In genomic region chr1:241778117-241778516, GRCh38 we compare ENCODE assay signal across 27 cellular contexts.
"Had no signal": no experiment of that assay in that cellular context is flagged by ENCODE, and none has a peak within 500 bp of the region (broad histone marks: within the 10 kb centered on the region; RNA-seq: fewer than 3 reads in every experiment).

No MANE protein-coding gene starts in this region.

- ATAC-seq: stimulated activated effector memory CD8-positive, alpha-beta T cell treated with anti-CD3 and anti-CD28 coated beads, Interleukin-12 subunit alpha, Interleukin-12 subunit beta, amount 100 ng/mL, for 72 hours; stimulated activated memory B cell treated with anti-CD40 and anti-IgM and Interleukin-4, amounts not matched to agents 10 μg/mL and 1 μg/mL and 100 μg/mL, for 72 hours; stimulated activated naive B cell treated with anti-CD40 and anti-IgM and Interleukin-4, amounts not matched to agents 10 μg/mL and 1 μg/mL and 100 μg/mL, for 72 hours; stimulated activated naive CD8-positive, alpha-beta T cell treated with anti-CD3 and anti-CD28 coated beads, Interleukin-15, amount 100 ng/mL, for 72 hours; stimulated activated naive CD8-positive, alpha-beta T cell treated with anti-CD3 and anti-CD28 coated beads, Interleukin-15, Interleukin-2, amounts not matched to agents 100 U/mL and 50 U/mL, for 24 hours; upper lobe of right lung had no signal

- H3K27me3 ChIP-seq: stomach, suprapubic skin, testis, thyroid gland, tibial artery, tibial nerve, transverse colon, upper lobe of left lung, upper lobe of right lung, uterus, vagina had no signal

- H3K4me1 ChIP-seq: stomach, suprapubic skin, thyroid gland, transverse colon, upper lobe of left lung, upper lobe of right lung, uterus, vagina had no signal

- DNase-seq: stimulated activated CD4-positive, alpha-beta T cell treated with anti-CD3 and anti-CD28 coated beads, Interleukin-2, amount 100 ng/mL, for 48 hours; stimulated activated CD4-positive, alpha-beta T cell treated with anti-CD3 and anti-CD28 coated beads, Interleukin-4, amount 100 ng/mL, for 1 hour; stimulated activated CD4-positive, alpha-beta T cell treated with anti-CD3 and anti-CD28 coated beads, Interleukin-4, amount 100 ng/mL, for 24 hours; stimulated activated CD4-positive, alpha-beta T cell treated with anti-CD3 and anti-CD28 coated beads, Interleukin-4, amount 100 ng/mL, for 4 hours; stimulated activated CD8-positive, alpha-beta memory T cell treated with anti-CD3 and anti-CD28 coated beads, Interleukin-4, amount 100 ng/mL, for 48 hours; stimulated activated naive B cell treated with anti-CD40 and anti-IgM and Interleukin-4, amounts not matched to agents 10 μg/mL and 1 μg/mL and 100 μg/mL, for 72 hours; stimulated activated naive CD4-positive, alpha-beta T cell; stimulated activated naive CD4-positive, alpha-beta T cell treated with Interleukin-2 at 50 U/mL for 16 hours; stimulated activated naive CD8-positive, alpha-beta T cell treated with anti-CD3 and anti-CD28 coated beads, Interleukin-15, amount 100 ng/mL, for 72 hours; stimulated activated naive CD8-positive, alpha-beta T cell treated with anti-CD3 and anti-CD28 coated beads, Interleukin-15, Interleukin-2, amounts not matched to agents 100 U/mL and 50 U/mL, for 24 hours; stomach; substantia nigra; testis; thyroid gland; tibial artery; transverse colon; trophoblast cell; upper lobe of left lung; upper lobe of right lung; uterus had no signal

- H3K4me3 ChIP-seq: stomach, suprapubic skin, testis, thoracic aorta, thyroid gland, tibial artery, tibial nerve, transverse colon, upper lobe of left lung, upper lobe of right lung, uterus, vagina had no signal

- FAIRE-seq: urothelium cell line had no signal

- H3K36me3 ChIP-seq: stomach, suprapubic skin, thoracic aorta, thyroid gland, tibial artery, tibial nerve, transverse colon, upper lobe of left lung, upper lobe of right lung, uterus, vagina had no signal

- H3K27ac ChIP-seq: stomach, suprapubic skin, testis, thoracic aorta, thyroid gland, tibial artery, tibial nerve, transverse colon, upper lobe of left lung, upper lobe of right lung, uterus, vagina had no signal

- H3K9me3 ChIP-seq: stomach, suprapubic skin, testis, thoracic aorta, thyroid gland, tibial artery, tibial nerve, transverse colon, upper lobe of left lung, upper lobe of right lung, uterus, vagina had no signal
